In the genomic region with DNA sequence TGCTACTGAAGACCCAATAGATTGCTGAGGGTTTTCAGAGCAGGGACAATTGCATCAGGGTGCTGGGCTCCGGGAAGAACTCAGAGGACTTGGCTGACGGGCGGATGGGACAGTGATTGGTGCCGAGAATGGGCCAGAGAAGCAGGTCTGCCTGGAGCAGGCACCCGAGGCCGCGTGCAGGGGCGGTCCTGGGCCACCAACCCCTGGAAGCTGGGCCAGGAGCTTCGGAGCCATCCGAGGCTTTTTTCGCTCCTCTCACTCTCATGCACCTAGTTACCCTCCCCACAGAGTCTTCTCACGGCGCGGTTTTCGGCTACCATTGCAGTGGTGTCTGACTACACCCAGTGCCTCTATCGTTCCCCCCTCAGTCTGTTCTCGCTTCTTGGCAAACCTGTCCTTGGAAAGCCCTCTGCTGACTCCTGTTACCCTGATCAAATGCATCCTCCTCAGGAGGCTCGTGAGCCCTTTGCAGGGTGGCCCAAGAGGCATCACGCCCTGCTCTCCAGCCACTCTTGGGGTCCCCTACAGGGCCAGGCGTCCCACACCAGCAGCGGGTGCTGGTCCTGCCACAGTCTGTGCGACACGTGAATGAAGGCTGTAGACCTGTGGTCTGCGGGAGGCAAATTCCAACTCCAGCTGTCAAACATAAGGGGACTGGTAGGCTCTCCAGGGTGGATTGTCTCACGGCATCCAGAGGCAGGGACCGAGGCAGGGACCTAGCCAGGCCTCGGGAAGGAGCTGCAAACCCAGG, we compare ENCODE assay signal across 10 cellular contexts. TPM values are rescaled to one million over a fixed set of nuclear protein-coding genes. Genes with fewer than 3 reads are reported as not detected.
DNase-seq lines count a peak whose midpoint lies in the region; ATAC-seq and TF ChIP-seq lines count a peak whose summit lies in the region.
"Had no signal": no experiment of that assay in that cellular context is flagged by ENCODE, and none has a peak within 500 bp of the region (broad histone marks: within the 10 kb centered on the region; RNA-seq: fewer than 3 reads in every experiment).

No MANE protein-coding gene starts in this region.

- intact Hi-C loops in right cardiac atrium (cut with DNase I) = no loop called here

- H3K9me3 ChIP-seq in right cardiac atrium (ENCODE audit: control insufficient read depth, low read length) (no peaks in the 10 kb centered on the region), skeletal muscle tissue (ENCODE audit: control insufficient read depth in 3 of 3, low read length in 3 of 3) (no peaks in the 10 kb centered on the region)

- H3K4me1 ChIP-seq in right cardiac atrium (ENCODE audit: control insufficient read depth, insufficient read depth, low read length) = no peaks in the 10 kb centered on the region
- H3K4me1 ChIP-seq in skeletal muscle tissue (ENCODE audit: control insufficient read depth in 3 of 3, insufficient read depth in 3 of 3, low read length in 3 of 3) = peaks cover 20 to 23% (median 21%) of the 10 kb centered on the region in 3 donors

- H3K27ac ChIP-seq in right cardiac atrium (ENCODE audit: low read length) = no peak overlapping the region
- H3K27ac ChIP-seq in skeletal muscle tissue (ENCODE audit: low read depth, low read length) = peak overlapping the region; percentile 92

- no peak for TF ChIP-seq CTCF in WI38 (IDR thresholded peaks at IDR 0.05; ENCODE audit: low read depth, low read length)

- H3K9ac ChIP-seq in skeletal muscle tissue (ENCODE audit: low read depth in 1 of 3, low read length in 3 of 3) = peak overlapping the region; percentile 96 to 98 (median 98)

- WGBS in right cardiac atrium = 78% methylated on average over 27 of the region's 27 CpGs

- H3K36me3 ChIP-seq in H7 (replicated peaks; ENCODE audit: control insufficient read depth, insufficient read depth, low read length) = peaks cover 14% of the 10 kb centered on the region
- H3K36me3 ChIP-seq in skeletal muscle tissue (ENCODE audit: control insufficient read depth in 3 of 3, insufficient read depth in 3 of 3, low read length in 3 of 3) = peaks cover 11 to 20% (median 15%) of the 10 kb centered on the region in 3 donors

- ATAC-seq in right cardiac atrium (peak in 1 of 2 donors; percentile 2), GM18909 (IDR thresholded peaks at IDR 0.05; ENCODE audit: poor library complexity, unreplicated experiment) (no peak), HG03175 (IDR thresholded peaks at IDR 0.05; ENCODE audit: unreplicated experiment) (no peak)

- H3K27me3 ChIP-seq in H7 (ENCODE audit: control insufficient read depth, insufficient read depth, low read length) (no peaks in the 10 kb centered on the region), right cardiac atrium (ENCODE audit: control insufficient read depth, insufficient read depth) (no peaks in the 10 kb centered on the region), skeletal muscle tissue (ENCODE audit: control insufficient read depth in 3 of 3, insufficient read depth in 3 of 3, low read length in 3 of 3) (no peaks in the 10 kb centered on the region)

- peak overlapping the region; percentile 82; the same call in 1 of the 2 replicates for H3K4me3 ChIP-seq in H7 (ENCODE audit: insufficient read depth, low read depth, low read length)
- peak overlapping the region; percentile 79 for H3K4me3 ChIP-seq in WI38 (ENCODE audit: low read depth, low read length)
- peak overlapping the region; percentile 96 for H3K4me3 ChIP-seq in right cardiac atrium (ENCODE audit: low read length)
- peak overlapping the region; percentile 92 to 93 (median 92) for H3K4me3 ChIP-seq in skeletal muscle tissue (ENCODE audit: low read length in 3 of 3)

- DNase-seq in H7 = peak; percentile 70
- no peak for DNase-seq in right cardiac atrium
- DNase-seq in NCI-H2196 treated with DMSO at 0.1 percent for 48 hours (lab: John Stamatoyannopoulos, UW; ENCODE audit: unreplicated experiment) = no peak
- DNase-seq in NCI-H1417 treated with DMSO at 0.1 percent for 48 hours (lab: John Stamatoyannopoulos, UW) = no peak
- DNase-seq: foreskin melanocyte, NCI-H774 had no signal

RNA-seq across cellular contexts. Expression of gene CLPTM1L, which starts 1.2 kb away (rescaled TPM):
- 171 and 173 TPM in 2 replicates for total RNA-seq in H7 (2014; rRNA removed; shearing (Covaris generic))
- total RNA-seq in right cardiac atrium (10 to 100 TPM; 43.9 to 62.7 (median 50.0) TPM), skeletal muscle tissue (113 TPM)
- 44.0 TPM for polyA plus RNA-seq in right cardiac atrium

RNA-seq across cellular contexts. Expression of gene TERT, which starts 51.2 kb away (rescaled TPM):
- total RNA-seq in H7 (2014; rRNA removed; shearing (Covaris generic)) = 15.1 and 27.1 TPM in 2 replicates
- total RNA-seq in right cardiac atrium (not detected), skeletal muscle tissue (not detected)
- not detected for polyA plus RNA-seq in right cardiac atrium

Comparison
In these comparisons a context has a peak if more than half of its experiments do, and no peak if none do; other contexts are left out.
1. RNA of gene TERT, which starts 51.2 kb away (total RNA-seq): 15.1 to 27.1 TPM in H7; not detected in right cardiac atrium and not detected in skeletal muscle tissue (single experiment); every median in the first group is over 10 times any median in the second.
2. Peak in every context shown above with its lines, with median percentiles within 50 percentile points of each other: H3K4me3 ChIP-seq.